ENCODE assay signal across 11 cellular contexts in the genomic region with DNA sequence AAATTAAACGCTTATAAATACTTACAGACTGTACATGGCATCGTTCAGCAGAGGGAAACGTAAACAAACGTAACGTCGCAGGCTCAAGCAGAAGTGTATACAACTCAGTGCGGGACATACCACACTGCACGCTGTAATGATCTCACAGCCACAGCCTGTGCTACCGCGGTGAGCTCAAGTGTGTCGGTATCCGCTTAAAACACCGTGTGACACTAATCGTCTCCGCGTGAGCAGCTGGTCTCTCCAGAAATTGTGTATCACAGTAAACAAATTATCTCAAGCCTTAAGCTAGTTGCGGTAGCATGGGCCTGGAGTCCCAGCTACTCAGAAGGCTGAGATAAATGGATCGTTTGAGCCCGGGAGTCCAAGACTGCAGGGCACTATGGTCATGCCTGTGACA.
DNase-seq lines count a peak whose midpoint lies in the region; ATAC-seq, FAIRE-seq and TF ChIP-seq lines count a peak whose summit lies in the region.
"Had no signal": no experiment of that assay in that cellular context is flagged by ENCODE, and none has a peak within 500 bp of the region (broad histone marks: within the 10 kb centered on the region; RNA-seq: fewer than 3 reads in every experiment).

No MANE protein-coding gene starts in this region.

- intact Hi-C loops in IMR-90 (cut with micrococcal nuclease) (no loop called here), K562 (cut with micrococcal nuclease) (no loop called here), spleen (cut with DNase I; ENCODE audit: low total_unique reads) (no loop called here)

- no peak overlapping the region for H2BK20ac ChIP-seq in IMR-90 (ENCODE audit: low read depth, low read length)

- H3K9me3 ChIP-seq in IMR-90 (ENCODE audit: control insufficient read depth, insufficient read depth, low read length), result no peaks in the 10 kb centered on the region
- no peaks in the 10 kb centered on the region for H3K9me3 ChIP-seq in K562 (replicated peaks; ENCODE audit: control insufficient read depth, insufficient read depth, low read depth, low read length)
- H3K9me3 ChIP-seq in spleen, result peaks cover 0 to 14% (median 10%) of the 10 kb centered on the region in 8 donors

- dilution Hi-C loops in IMR-90 (cut with HindIII; ENCODE audit: low sequenced_read_pairs, unreplicated experiment), result no loop called here

- H3K4me3 Mint-ChIP-seq in activated T-cell treated with anti-CD3 and anti-CD28 coated beads, Interleukin-2, amount 50 U/mL, for 24 hours, result no peak overlapping the region
- H3K4me3 Mint-ChIP-seq: activated T-helper 17 cell treated with anti-CD3 and anti-CD28 coated beads, Interleukin-2, amount 50 U/mL, for 72 hours had no signal

- no peak for DNase-seq in activated T-cell treated with anti-CD3 and anti-CD28 coated beads, Interleukin-2, amount 50 U/mL, for 24 hours
- DNase-seq in activated T-cell treated with anti-CD3 and anti-CD28 coated beads for 4 hours (no peak), IMR-90 (peak; percentile 87), K562 (ENCODE audit: extremely low read depth in 1 of 4, low spot score in 3 of 4) (no peak), spleen (peak; percentile 83), substantia nigra (lab: John Stamatoyannopoulos, UW) (no peak)
- DNase-seq: effector CD8-positive, alpha-beta T cell; NCI-H146 had no signal

- H3K27me3 ChIP-seq in IMR-90 (ENCODE audit: control insufficient read depth, insufficient read depth, low read length) (no peaks in the 10 kb centered on the region), K562 (ENCODE audit: control insufficient read depth in 2 of 2, insufficient read depth in 2 of 2, low read length in 2 of 2) (no peaks in the 10 kb centered on the region), spleen (replicated peaks in 1 of 7) (no peaks in the 10 kb centered on the region)

- no peaks in the 10 kb centered on the region for H3K27me3 Mint-ChIP-seq in activated T-cell treated with anti-CD3 and anti-CD28 coated beads, Interleukin-2, amount 50 U/mL, for 24 hours
- H3K27me3 Mint-ChIP-seq: activated T-helper 17 cell treated with anti-CD3 and anti-CD28 coated beads, Interleukin-2, amount 50 U/mL, for 72 hours had no signal

- no peak overlapping the region for H3K56ac ChIP-seq in IMR-90 (ENCODE audit: extremely low read depth, insufficient read depth, low read length)

- H3K4me2 ChIP-seq in IMR-90 (ENCODE audit: low read depth, low read length) (peak overlapping the region; percentile 14), K562 (ENCODE audit: insufficient read depth, low read length) (no peak overlapping the region)

- H3K4me1 ChIP-seq in IMR-90 (ENCODE audit: control insufficient read depth, insufficient read depth, low read length), result peaks cover 20% of the 10 kb centered on the region
- peaks cover 22 to 32% of the 10 kb centered on the region in 2 experiments; a peak in 4 of 5 replicates for H3K4me1 ChIP-seq in K562 (replicated peaks in 1 of 2; ENCODE audit: control insufficient read depth in 2 of 2, insufficient read depth in 2 of 2, low read length in 2 of 2)
- H3K4me1 ChIP-seq in spleen, result peaks cover 11 to 100% (median 68%) of the 10 kb centered on the region in 6 donors

- in situ Hi-C loops in IMR-90 (cut with MboI; ENCODE audit: low sequenced_read_pairs) (no loop called here), K562 (cut with MboI) (no loop called here)

- no TSS peak for BruUV-seq in IMR-90 (replicated peaks; lab: Mats Ljungman, UMichigan)
- BruUV-seq in K562 (replicated peaks; lab: Mats Ljungman, UMichigan), result no TSS peak

- no peak overlapping the region for H2AK9ac ChIP-seq in IMR-90 (replicated peaks; ENCODE audit: low read depth, low read length, poor library complexity)

- ATAC-seq in IMR-90 (ENCODE audit: low read depth) (peak; percentile 65), K562 (no peak), HG03439 (IDR thresholded peaks at IDR 0.05; ENCODE audit: unreplicated experiment) (no peak), HG03135 (IDR thresholded peaks at IDR 0.05; ENCODE audit: unreplicated experiment) (no peak)
- ATAC-seq: activated T-helper 17 cell treated with anti-CD3 and anti-CD28 coated beads, Interleukin-2, amount 50 U/mL, for 72 hours had no signal

- H2BK5ac ChIP-seq in IMR-90 (ENCODE audit: low read depth, low read length, poor library complexity, severe bottlenecking), result no peak overlapping the region

- peaks cover 73% of the 10 kb centered on the region for H3K36me3 Mint-ChIP-seq in activated T-cell treated with anti-CD3 and anti-CD28 coated beads, Interleukin-2, amount 50 U/mL, for 24 hours (ENCODE audit: low read depth)

- no peak overlapping the region for H3K4ac ChIP-seq in IMR-90 (ENCODE audit: low read depth, low read length)

- no peaks in the 10 kb centered on the region for H3K9me3 Mint-ChIP-seq in activated T-cell treated with anti-CD3 and anti-CD28 coated beads, Interleukin-2, amount 50 U/mL, for 24 hours
- H3K9me3 Mint-ChIP-seq: activated T-helper 17 cell treated with anti-CD3 and anti-CD28 coated beads, Interleukin-2, amount 50 U/mL, for 72 hours had no signal

- no peak overlapping the region for H4K91ac ChIP-seq in IMR-90 (ENCODE audit: insufficient read depth, low read depth, low read length)

- H3K27ac Mint-ChIP-seq in activated T-cell treated with anti-CD3 and anti-CD28 coated beads, Interleukin-2, amount 50 U/mL, for 24 hours, result peak overlapping the region; percentile 73

- H2AFZ ChIP-seq in IMR-90 (replicated peaks; ENCODE audit: low read length, poor library complexity) (no peak overlapping the region), K562 (ENCODE audit: low read depth, low read length) (no peak overlapping the region)

- WGBS in IMR-90 (ENCODE audit: extremely low coverage in 2 of 2, insufficient read length in 1 of 2), 2 experiments, result 20% methylated on average over 7 of the region's 19 CpGs; no CpG with 5 or more reads in 1 of the 2 experiments
- WGBS in K562 (ENCODE audit: insufficient coverage, low coverage, missing lambda C conversion rate), result 91% methylated on average over 19 of the region's 19 CpGs
- WGBS in spleen, 5 donors, result 69 to 84% (median 74%) methylated on average over 19 of the region's 19 CpGs

- H4K20me1 ChIP-seq in IMR-90 (ENCODE audit: insufficient read depth, low read length), result peaks cover 100% of the 10 kb centered on the region
- H4K20me1 ChIP-seq in K562 (replicated peaks; ENCODE audit: control insufficient read depth, insufficient read depth, low read length), result peaks cover 90% of the 10 kb centered on the region

- no peak overlapping the region for H4K5ac ChIP-seq in IMR-90 (ENCODE audit: low read depth, low read length)

- no peak overlapping the region for H3K18ac ChIP-seq in IMR-90 (ENCODE audit: low read depth, low read length)

- H3K9me1 ChIP-seq in IMR-90 (ENCODE audit: insufficient read depth, low read length) (peaks cover 46% of the 10 kb centered on the region), K562 (ENCODE audit: control insufficient read depth, insufficient read depth, low read length) (peaks cover 22% of the 10 kb centered on the region)

- no peak for TF ChIP-seq EP300 in K562 (IDR thresholded peaks at IDR 0.05; ENCODE audit: low read length)

- H3K14ac ChIP-seq in IMR-90 (replicated peaks; ENCODE audit: low read depth, low read length), result peak overlapping the region; percentile 56; the same call in 1 of the 2 replicates

- TF ChIP-seq RAD21 in IMR-90 (IDR thresholded peaks at IDR 0.05; ENCODE audit: low read length), result no peak
- no peak for TF ChIP-seq RAD21 in K562 (CRISPR knock-in tag; conservative IDR thresholded peaks at IDR 0.05 in 1 of 2, IDR thresholded peaks at IDR 0.05 in 1 of 2)

- H3K9ac ChIP-seq in IMR-90 (ENCODE audit: low read depth, low read length) (no peak overlapping the region), K562 (ENCODE audit: insufficient read depth in 1 of 2, low read depth in 2 of 2, low read length in 2 of 2) (no peak overlapping the region)

- POLR2A ChIA-PET in IMR-90 (lab: Charles Lee; ENCODE audit: unreplicated experiment) (no interaction called here), K562 (lab: Yijun Ruan, JAX) (interaction anchor here (1.2 kb wide), 1 partner anchor 8 kb away, joined by 3 read pairs; no protein-coding TSS in a partner anchor)

- no peak for TF ChIP-seq POLR2A in IMR-90 (IDR thresholded peaks at IDR 0.05; ENCODE audit: low read depth, low read length)
- TF ChIP-seq POLR2A in K562 (conservative IDR thresholded peaks at IDR 0.05), result no peak
- no peak for TF ChIP-seq POLR2A in spleen (IDR thresholded peaks at IDR 0.05)

- TF ChIP-seq CTCF in IMR-90 (conservative IDR thresholded peaks at IDR 0.05; ENCODE audit: low read depth, low read length) (no peak), K562 (IDR thresholded peaks at IDR 0.05 in 2 of 3, conservative IDR thresholded peaks at IDR 0.05 in 1 of 3; ENCODE audit: insufficient read depth in 2 of 3, low read depth in 1 of 3, low read length in 3 of 3) (no peak), spleen (IDR thresholded peaks at IDR 0.05 in 8 of 11, conservative IDR thresholded peaks at IDR 0.05 in 3 of 11) (no peak)

- H2AK5ac ChIP-seq in IMR-90 (ENCODE audit: low read depth, low read length), result no peak overlapping the region

- no peak overlapping the region for H3K27ac ChIP-seq in IMR-90 (ENCODE audit: insufficient read depth, low read length)
- H3K27ac ChIP-seq in K562 (ENCODE audit: extremely low read depth, low read depth, low read length), result no peak overlapping the region
- H3K27ac ChIP-seq in spleen, result peak overlapping the region in 2 of 8 donors; percentile 9 to 24
- H3K27ac ChIP-seq in substantia nigra (ENCODE audit: low read depth, low read length, poor library complexity, severe bottlenecking), result no peak overlapping the region

- no peak overlapping the region for H2BK120ac ChIP-seq in IMR-90 (ENCODE audit: low read depth, low read length)

- H4K8ac ChIP-seq in IMR-90 (ENCODE audit: low read depth in 2 of 2, low read length in 2 of 2), result peak overlapping the region in 1 of 2 experiments; percentile 2; a peak in 1 of 4 replicates

- H3K4me3 ChIP-seq in IMR-90 (ENCODE audit: insufficient read depth, low read depth, low read length), result no peak overlapping the region
- H3K4me3 ChIP-seq in K562, result no peak overlapping the region
- peak overlapping the region in 1 of 8 donors; percentile 24 for H3K4me3 ChIP-seq in spleen

- H3K79me2 ChIP-seq in K562 (ENCODE audit: control insufficient read depth, insufficient read depth, low read length), result peaks cover 100% of the 10 kb centered on the region

- no peak overlapping the region for H2BK15ac ChIP-seq in IMR-90 (ENCODE audit: low read depth, low read length)

- no peak for FAIRE-seq in K562 (lab: Jason Lieb, UNC)

- H3K36me3 ChIP-seq in IMR-90 (ENCODE audit: control insufficient read depth, insufficient read depth, low read length) (peaks cover 10% of the 10 kb centered on the region; the same call in 1 of the 2 replicates), K562 (ENCODE audit: control insufficient read depth, insufficient read depth, low read length) (peaks cover 31% of the 10 kb centered on the region; the same call in 2 of the 3 replicates), spleen (peaks cover 0 to 32% (median 8%) of the 10 kb centered on the region in 6 donors)

- peaks cover 3 to 94% of the 10 kb centered on the region in 2 experiments; a peak in 2 of 4 replicates for H3K79me1 ChIP-seq in IMR-90 (ENCODE audit: low read depth in 1 of 2, low read length in 2 of 2)

- CTCF ChIA-PET in IMR-90 (lab: Yijun Ruan, JAX), result no interaction called here
- CTCF ChIA-PET in K562 (lab: Yijun Ruan, JAX; ENCODE audit: low intra/inter-chr PET ratio), result no interaction called here

- H3K4me1 Mint-ChIP-seq in activated T-cell treated with anti-CD3 and anti-CD28 coated beads, Interleukin-2, amount 50 U/mL, for 24 hours (ENCODE audit: low read depth), result peaks cover 91% of the 10 kb centered on the region

- H3K23ac ChIP-seq in IMR-90 (ENCODE audit: low read depth, low read length), result peak overlapping the region; percentile 79

Comparison
In these comparisons a context has a peak if more than half of its experiments do, and no peak if none do; other contexts are left out.
1. DNase-seq: peak in IMR-90 (single experiment) and spleen (single experiment); none in activated T-cell treated with anti-CD3 and anti-CD28 coated beads, Interleukin-2, amount 50 U/mL, for 24 hours (single experiment), activated T-cell treated with anti-CD3 and anti-CD28 coated beads for 4 hours (single experiment), K562 (0 of 4) and substantia nigra (0 of 49).